17 cellular contexts compared by ENCODE assay signal in genomic region chr9:19030899-19031298, GRCh38. TPM values are rescaled to one million over a fixed set of nuclear protein-coding genes. Genes with fewer than 3 reads are reported as not detected.
DNase-seq lines count a peak whose midpoint lies in the region; ATAC-seq and TF ChIP-seq lines count a peak whose summit lies in the region.
"Had no signal": no experiment of that assay in that cellular context is flagged by ENCODE, and none has a peak within 500 bp of the region (broad histone marks: within the 10 kb centered on the region; RNA-seq: fewer than 3 reads in every experiment).

No MANE protein-coding gene starts in this region.

- 89 to 95% methylated on average over 1 of the region's 1 CpG for WGBS in sigmoid colon, 2 donors

- H3K27ac ChIP-seq in sigmoid colon, result no peak overlapping the region
- H3K27ac ChIP-seq: tibial artery had no signal

- H3K27me3 Mint-ChIP-seq in stimulated activated naive CD8-positive, alpha-beta T cell treated with anti-CD3 and anti-CD28 coated beads, Interleukin-15, amount 100 ng/mL, for 72 hours, result peaks cover 7% of the 10 kb centered on the region
- H3K27me3 Mint-ChIP-seq: activated naive CD8-positive, alpha-beta T cell treated with anti-CD3 and anti-CD28 coated beads, Interleukin-2, amount 10 ng/mL, durations not matched to agents 7 days and 5 days had no signal

- H3K4me1 Mint-ChIP-seq in stimulated activated naive CD8-positive, alpha-beta T cell treated with anti-CD3 and anti-CD28 coated beads, Interleukin-15, amount 100 ng/mL, for 72 hours, result peaks cover 12% of the 10 kb centered on the region

- no peaks in the 10 kb centered on the region for H3K4me1 ChIP-seq in sigmoid colon
- H3K4me1 ChIP-seq: tibial artery had no signal

- peak; percentile 45 for ATAC-seq in stimulated activated naive CD8-positive, alpha-beta T cell treated with anti-CD3 and anti-CD28 coated beads, Interleukin-15, amount 100 ng/mL, for 72 hours
- ATAC-seq in stimulated activated naive CD8-positive, alpha-beta T cell treated with anti-CD3 and anti-CD28 coated beads, Interleukin-15, Interleukin-2, amounts not matched to agents 100 U/mL and 50 U/mL, for 24 hours, result no peak
- peak; percentile 59 for ATAC-seq in HG02678 (IDR thresholded peaks at IDR 0.05; ENCODE audit: unreplicated experiment)
- ATAC-seq: activated CD8-positive, alpha-beta T cell treated with anti-CD3 and anti-CD28 coated beads for 36 hours; right cardiac atrium had no signal

- no peak overlapping the region for H3K4me3 ChIP-seq in sigmoid colon
- H3K4me3 ChIP-seq: tibial artery had no signal

- TF ChIP-seq CTCF in sigmoid colon (IDR thresholded peaks at IDR 0.05), result no peak

- intact Hi-C loops in sigmoid colon (cut with DNase I), result no loop called here

- no peaks in the 10 kb centered on the region for H3K9me3 Mint-ChIP-seq in stimulated activated naive CD8-positive, alpha-beta T cell treated with anti-CD3 and anti-CD28 coated beads, Interleukin-15, amount 100 ng/mL, for 72 hours
- H3K9me3 Mint-ChIP-seq: activated CD8-positive, alpha-beta T cell treated with anti-CD3 and anti-CD28 coated beads for 36 hours; activated naive CD8-positive, alpha-beta T cell treated with anti-CD3 and anti-CD28 coated beads, Interleukin-2, amount 10 ng/mL, durations not matched to agents 7 days and 5 days; T-helper 1 cell treated with Interleukin-12 subunit alpha and Interleukin-12 subunit beta and Interleukin-4 antibody, amounts not matched to agents 30 μg/mL and 1 μg/mL, for 36 hours had no signal

- no peaks in the 10 kb centered on the region for H3K9me3 ChIP-seq in sigmoid colon
- H3K9me3 ChIP-seq: tibial artery had no signal

- H3K27me3 ChIP-seq in sigmoid colon, result peaks cover 0 to 4% (median 0%) of the 10 kb centered on the region in 3 donors

- TF ChIP-seq POLR2A in sigmoid colon (IDR thresholded peaks at IDR 0.05), result no peak

- H3K36me3 ChIP-seq in sigmoid colon, result no peaks in the 10 kb centered on the region
- H3K36me3 ChIP-seq: tibial artery had no signal

- TF ChIP-seq EP300 in sigmoid colon (IDR thresholded peaks at IDR 0.05), result no peak

- no peak for DNase-seq in stimulated activated naive CD8-positive, alpha-beta T cell treated with anti-CD3 and anti-CD28 coated beads, Interleukin-15, amount 100 ng/mL, for 72 hours
- no peak for DNase-seq in stimulated activated naive CD8-positive, alpha-beta T cell treated with anti-CD3 and anti-CD28 coated beads, Interleukin-15, Interleukin-2, amounts not matched to agents 100 U/mL and 50 U/mL, for 24 hours
- DNase-seq in LHCN-M2 (ENCODE audit: low read depth) (peak; percentile 19), SK-N-DZ (ENCODE audit: low spot score) (no peak), sigmoid colon (no peak)
- DNase-seq in NK-92 treated with Interleukin-12 subunit alpha and Interleukin-12 subunit beta, amount 100 ng/mL, for 24 hours (lab: John Stamatoyannopoulos, UW), result no peak
- DNase-seq in activated effector memory CD4-positive, alpha-beta T cell treated with anti-CD3 and anti-CD28 coated beads, Interleukin-2, amount 50 U/mL, for 16 hours, result no peak
- DNase-seq: activated CD8-positive, alpha-beta T cell treated with anti-CD3 and anti-CD28 coated beads for 36 hours; activated naive CD8-positive, alpha-beta T cell treated with anti-CD3 and anti-CD28 coated beads, Interleukin-2, amount 10 ng/mL, durations not matched to agents 7 days and 5 days; cortex of kidney; naive B cell; NCI-H2029 treated with DMSO at 0.1 percent for 48 hours; right cardiac atrium; tibial artery had no signal

- H3K27ac Mint-ChIP-seq in stimulated activated naive CD8-positive, alpha-beta T cell treated with anti-CD3 and anti-CD28 coated beads, Interleukin-15, amount 100 ng/mL, for 72 hours, result no peak overlapping the region
- H3K27ac Mint-ChIP-seq: activated CD8-positive, alpha-beta T cell treated with anti-CD3 and anti-CD28 coated beads for 36 hours; activated naive CD8-positive, alpha-beta T cell treated with anti-CD3 and anti-CD28 coated beads, Interleukin-2, amount 10 ng/mL, durations not matched to agents 7 days and 5 days; naive B cell; T-helper 1 cell treated with Interleukin-12 subunit alpha and Interleukin-12 subunit beta and Interleukin-4 antibody, amounts not matched to agents 30 μg/mL and 1 μg/mL, for 36 hours had no signal

- no peak overlapping the region for H3K4me3 Mint-ChIP-seq in stimulated activated naive CD8-positive, alpha-beta T cell treated with anti-CD3 and anti-CD28 coated beads, Interleukin-15, amount 100 ng/mL, for 72 hours
- H3K4me3 Mint-ChIP-seq: activated CD8-positive, alpha-beta T cell treated with anti-CD3 and anti-CD28 coated beads for 36 hours; activated naive CD8-positive, alpha-beta T cell treated with anti-CD3 and anti-CD28 coated beads, Interleukin-2, amount 10 ng/mL, durations not matched to agents 7 days and 5 days; naive B cell; T-helper 1 cell treated with Interleukin-12 subunit alpha and Interleukin-12 subunit beta and Interleukin-4 antibody, amounts not matched to agents 30 μg/mL and 1 μg/mL, for 36 hours had no signal

RNA-seq across cellular contexts. Expression of gene SAXO1, which starts 2.1 kb away (rescaled TPM):
- total RNA-seq in LHCN-M2 (2014; rRNA removed), result 0.06 TPM in 1 of 2 replicates, not detected in the other
- polyA plus RNA-seq in LHCN-M2 (2012), result 0.13 TPM
- not detected in 2 replicates for polyA plus RNA-seq in SK-N-DZ (2014; cell fraction: cytosol; rRNA removed)
- not detected in 2 replicates for polyA plus RNA-seq in SK-N-DZ (2014; cell fraction: nucleus; rRNA removed)
- under 1 TPM in 1 of 4 donors, not detected in 3; under 0.01 TPM for total RNA-seq in sigmoid colon
- polyA plus RNA-seq in sigmoid colon, result under 1 TPM in 1 of 3 donors, not detected in 2; 0.01 TPM
- total RNA-seq: frontal cortex, right cardiac atrium had no signal
- polyA plus RNA-seq: right cardiac atrium had no signal

RNA-seq across cellular contexts. Expression of gene RRAGA, which starts 18.3 kb away (rescaled TPM):
- 59.1 and 73.0 TPM in 2 replicates for total RNA-seq in LHCN-M2 (2014; rRNA removed)
- 187 TPM for polyA plus RNA-seq in LHCN-M2 (2012)
- polyA plus RNA-seq in SK-N-DZ (2014; cell fraction: cytosol; rRNA removed), result 16.8 and 28.9 TPM in 2 replicates
- polyA plus RNA-seq in SK-N-DZ (2014; cell fraction: nucleus; rRNA removed), result 9.4 and 10.4 TPM in 2 replicates
- 10 to 100 TPM; 53.4 to 65.2 (median 59.9) TPM for total RNA-seq in sigmoid colon
- polyA plus RNA-seq in sigmoid colon, result 10 to 100 TPM; 55.9 to 79.8 (median 66.0) TPM
